In the genomic region with DNA sequence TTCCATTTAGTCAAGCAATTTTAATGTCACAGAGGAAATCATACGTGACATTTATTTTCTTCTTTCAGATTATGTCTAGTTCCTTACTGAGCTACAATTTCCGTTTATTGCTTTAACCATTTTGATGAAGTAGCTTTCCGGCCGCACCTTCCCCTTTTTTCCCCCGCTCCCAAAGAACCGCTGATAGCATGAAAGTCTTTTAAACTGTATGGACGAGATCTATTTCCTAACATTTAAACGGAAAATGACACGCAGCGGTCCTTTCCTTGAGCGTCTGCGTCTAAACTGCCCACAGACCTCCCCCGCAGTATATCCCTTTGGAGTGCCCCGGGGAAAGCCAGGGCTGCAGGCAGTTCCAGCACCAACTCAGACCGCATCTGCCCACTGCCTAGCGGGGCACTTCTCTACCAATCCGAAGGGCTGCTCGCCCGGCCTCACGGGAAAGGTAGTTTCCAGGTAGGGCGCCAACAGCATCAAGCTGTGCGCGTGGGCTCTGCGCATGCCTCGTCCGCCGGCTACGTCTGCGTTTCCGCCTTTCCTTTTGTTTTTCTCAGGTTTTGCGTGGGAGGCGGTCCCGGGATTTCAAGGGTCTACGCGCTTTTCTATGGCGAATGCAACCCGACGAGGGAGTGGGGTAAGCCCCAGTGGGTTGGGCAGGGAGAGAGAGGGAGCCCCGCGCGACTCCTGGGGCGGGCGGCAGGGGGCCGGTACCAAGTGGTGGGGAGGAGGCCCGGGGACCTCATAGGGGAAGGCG, we compare ENCODE assay signal across 8 cellular contexts. TPM values are rescaled to one million over a fixed set of nuclear protein-coding genes. Genes with fewer than 3 reads are reported as not detected.
DNase-seq lines count a peak whose midpoint lies in the region; ATAC-seq and TF ChIP-seq lines count a peak whose summit lies in the region.

A gene (plus strand): TSS at position 526 of the 754 bp plus-strand sequence. CDS start 1,667 bp downstream, outside the sequence.

- TF ChIP-seq CTCF in right atrium auricular region (IDR thresholded peaks at IDR 0.05): no peak
- peak; percentile 27 for TF ChIP-seq CTCF in psoas muscle (IDR thresholded peaks at IDR 0.05)

- peak within 1 kb of the TSS; percentile 78 to 87 for H3K4me3 ChIP-seq in right atrium auricular region
- peak within 1 kb of the TSS; percentile 82 for H3K4me3 ChIP-seq in psoas muscle
- peak within 1 kb of the TSS; percentile 82 for H3K4me3 ChIP-seq in urinary bladder (ENCODE audit: low read depth, low read length)

- H3K9me3 ChIP-seq in right atrium auricular region (no peaks in the 10 kb centered on the region), psoas muscle (no peaks in the 10 kb centered on the region)

- intact Hi-C loops in psoas muscle (cut with DNase I): loop anchor here (2.0 to 10.0 kb wide), 3 partner anchors 34 to 84 kb away; a partner anchor contains a TSS

- peak; percentile 94 for DNase-seq in NCI-H1694 treated with DMSO at 0.1 percent for 48 hours (lab: John Stamatoyannopoulos, UW)
- DNase-seq in T-helper 2 cell: peak; percentile 82 to 96 (median 89)
- DNase-seq in right atrium auricular region (ENCODE audit: low spot score): peak; percentile 90
- peak; percentile 89 to 94 for DNase-seq in psoas muscle

- WGBS in psoas muscle, 3 donors: 0 to 1% (median 1%) methylated on average over 40 to 46 of the region's 46 CpGs
- under 1% methylated on average over 46 of the region's 46 CpGs for WGBS in urinary bladder

- H3K36me3 ChIP-seq in right atrium auricular region: peaks cover 7% of the 10 kb centered on the region
- peaks cover 0 to 32% of the 10 kb centered on the region in 2 donors for H3K36me3 ChIP-seq in psoas muscle (ENCODE audit: insufficient read depth in 1 of 2, low read depth in 1 of 2)
- H3K36me3 ChIP-seq in urinary bladder (ENCODE audit: insufficient read depth): no peaks in the 10 kb centered on the region

- peak within 1 kb of the TSS; percentile 98 for H3K27ac ChIP-seq in angular gyrus (ENCODE audit: low read depth, low read length)
- H3K27ac ChIP-seq in right atrium auricular region: peak within 1 kb of the TSS; percentile 99 to 100
- peak within 1 kb of the TSS; percentile 97 for H3K27ac ChIP-seq in psoas muscle
- H3K27ac ChIP-seq in urinary bladder (ENCODE audit: low read depth): peak within 1 kb of the TSS; percentile 97

- H3K27me3 ChIP-seq in right atrium auricular region (no peaks in the 10 kb centered on the region), psoas muscle (ENCODE audit: insufficient read depth in 3 of 3, low read length in 2 of 3) (no peaks in the 10 kb centered on the region)

- ATAC-seq in GM18498 (IDR thresholded peaks at IDR 0.05; ENCODE audit: unreplicated experiment) (peak; percentile 88), HG02938 (IDR thresholded peaks at IDR 0.05; ENCODE audit: unreplicated experiment) (peak; percentile 80), psoas muscle (peak; percentile 97 to 98 (median 97))

- H3K4me1 ChIP-seq in right atrium auricular region (peaks cover 0 to 8% of the 10 kb centered on the region in 2 donors), psoas muscle (peaks cover 8% of the 10 kb centered on the region), urinary bladder (ENCODE audit: insufficient read depth) (no peaks in the 10 kb centered on the region)

RNA-seq across cellular contexts. Expression of the gene that starts here (rescaled TPM):
- total RNA-seq in right atrium auricular region (10 to 100 TPM; 15.9 to 19.6 TPM), psoas muscle (10 to 100 TPM; 16.9 to 20.8 (median 18.8) TPM), urinary bladder (58.4 TPM)
- polyA plus RNA-seq in psoas muscle (10 to 100 TPM in 1 of 3 donors, 1 to 10 TPM in 2; 4.5 to 11.4 (median 6.4) TPM), urinary bladder (13.2 TPM)

Comparison
In these comparisons a context has a peak if more than half of its experiments do, and no peak if none do; other contexts are left out.
1. Peak in every context shown above with its lines: DNase-seq, ATAC-seq, H3K4me3 ChIP-seq and H3K27ac ChIP-seq.